11 cellular contexts compared by ENCODE assay signal in the genomic region with DNA sequence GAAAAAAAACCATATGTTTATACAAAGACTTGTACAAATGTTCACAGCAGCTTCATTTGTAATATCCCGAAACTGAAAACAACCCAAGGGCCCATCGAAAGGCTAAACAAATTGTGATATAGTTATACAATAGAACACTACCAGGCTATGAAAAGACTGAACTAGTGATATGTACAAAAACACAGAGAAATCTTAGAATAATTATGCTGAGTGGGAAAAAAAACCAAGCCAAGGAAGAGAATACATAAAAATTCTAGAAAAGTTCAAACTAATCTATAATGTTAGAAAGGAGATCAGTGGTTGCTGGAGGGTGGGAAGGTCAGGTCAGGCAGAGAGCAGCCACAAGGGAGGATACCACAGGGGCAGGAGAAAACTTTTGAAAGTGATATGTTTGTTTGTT.
"Had no signal": no experiment of that assay in that cellular context is flagged by ENCODE, and none has a peak within 500 bp of the region (broad histone marks: within the 10 kb centered on the region; RNA-seq: fewer than 3 reads in every experiment).

No MANE protein-coding gene starts in this region.

- H3K36me3 ChIP-seq: HAP-1 had no signal

- H3K9me3 ChIP-seq: HAP-1 had no signal

- H3K4me2 ChIP-seq: GM23338 had no signal

- ATAC-seq: GM23338, HCT116 had no signal

- H3K27ac ChIP-seq: GM23248 had no signal

- H3K4me1 ChIP-seq: HAP-1 had no signal

- H3K9me3 Mint-ChIP-seq: GM23338, H9, HFFc6 had no signal

- H3K4me3 Mint-ChIP-seq: GM23338, H9, HFFc6 had no signal

- H3K27ac Mint-ChIP-seq: GM23338, H9, HFFc6 had no signal

- H3K4me1 Mint-ChIP-seq: GM23338, H9 had no signal

- H2AFZ ChIP-seq: GM23248, GM23338 had no signal

- DNase-seq: GM23248, GOT3, H7, H9, HCEC 1CT, HFFc6 had no signal

- H3K9ac ChIP-seq: GM23248 had no signal

- H3K4me3 ChIP-seq: GM23248, GM23338, HAP-1 had no signal

- FAIRE-seq: H1, H54 had no signal
